1 cellular context compared by ENCODE assay signal in genomic region chr3:14258906-14259904, GRCh38.
TF ChIP-seq lines count a peak whose summit lies in the region.

No MANE protein-coding gene starts in this region.

TF ChIP-seq in K562, 482 proteins besides CTCF, POLR2A, EP300 and RAD21 (continued from another document):
- TF ChIP-seq, protein P1, sequence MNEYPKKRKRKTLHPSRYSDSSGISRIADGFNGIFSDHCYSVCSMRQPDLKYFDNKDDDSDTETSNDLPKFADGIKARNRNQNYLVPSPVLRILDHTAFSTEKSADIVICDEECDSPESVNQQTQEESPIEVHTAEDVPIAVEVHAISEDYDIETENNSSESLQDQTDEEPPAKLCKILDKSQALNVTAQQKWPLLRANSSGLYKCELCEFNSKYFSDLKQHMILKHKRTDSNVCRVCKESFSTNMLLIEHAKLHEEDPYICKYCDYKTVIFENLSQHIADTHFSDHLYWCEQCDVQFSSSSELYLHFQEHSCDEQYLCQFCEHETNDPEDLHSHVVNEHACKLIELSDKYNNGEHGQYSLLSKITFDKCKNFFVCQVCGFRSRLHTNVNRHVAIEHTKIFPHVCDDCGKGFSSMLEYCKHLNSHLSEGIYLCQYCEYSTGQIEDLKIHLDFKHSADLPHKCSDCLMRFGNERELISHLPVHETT (CRISPR knock-in tag; conservative IDR thresholded peaks at IDR 0.05 in 1 of 2, IDR thresholded peaks at IDR 0.05 in 1 of 2): no peak
- no peak for TF ChIP-seq JUN (IDR thresholded peaks at IDR 0.05; ENCODE audit: borderline replicate concordance, low read depth, low read length)
- TF ChIP-seq JUN (CRISPR knock-in tag; IDR thresholded peaks at IDR 0.05; ENCODE audit: borderline replicate concordance): no peak
- TF ChIP-seq NR2C1 (IDR thresholded peaks at IDR 0.05): no peak
- 0 out of 2 replicates have a peak, but pooled peaks have one; percentile 12 for TF ChIP-seq NR2C1 (tag; IDR thresholded peaks at IDR 0.05)
- no peak for TF ChIP-seq STAG1 (CRISPR knock-in tag; IDR thresholded peaks at IDR 0.05; ENCODE audit: borderline replicate concordance)
- TF ChIP-seq HDAC8 (tag; IDR thresholded peaks at IDR 0.05): no peak
- no peak for TF ChIP-seq ARID4B (CRISPR knock-in tag; IDR thresholded peaks at IDR 0.05)
- no peak for TF ChIP-seq SRSF9 (IDR thresholded peaks at IDR 0.05; ENCODE audit: borderline replicate concordance, low read depth, low read length)
- no peak for TF ChIP-seq AFF1 (IDR thresholded peaks at IDR 0.05; ENCODE audit: low read depth in 1 of 2, partially characterized antibody in 2 of 2)
- TF ChIP-seq DMBX1 (CRISPR knock-in tag; IDR thresholded peaks at IDR 0.05; ENCODE audit: borderline replicate concordance): peak; percentile 92
- no peak for TF ChIP-seq PTRF (tag; IDR thresholded peaks at IDR 0.05)
- no peak for TF ChIP-seq MLLT1 (IDR thresholded peaks at IDR 0.05)
